In the genomic region with DNA sequence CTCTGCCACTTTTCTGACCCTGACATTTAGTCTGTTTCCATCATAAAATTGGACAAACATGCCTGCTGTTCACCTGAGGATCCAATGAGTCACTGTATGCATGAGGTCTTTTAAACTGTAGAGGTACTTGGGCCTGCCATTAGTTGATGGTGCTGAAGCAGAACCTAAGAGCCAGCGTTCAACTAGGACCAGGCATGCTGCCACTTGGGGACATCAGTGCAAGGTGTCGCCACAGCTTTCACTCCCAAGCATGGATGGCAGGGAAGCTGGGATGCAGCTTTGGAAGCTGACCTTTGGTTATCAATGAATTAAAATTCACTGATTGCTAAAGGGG, we compare ENCODE assay signal across 34 cellular contexts. TPM values are rescaled to one million over a fixed set of nuclear protein-coding genes. Genes with fewer than 3 reads are reported as not detected.
DNase-seq lines count a peak whose midpoint lies in the region; ATAC-seq, FAIRE-seq and TF ChIP-seq lines count a peak whose summit lies in the region.
"Had no signal": no experiment of that assay in that cellular context is flagged by ENCODE, and none has a peak within 500 bp of the region (broad histone marks: within the 10 kb centered on the region; RNA-seq: fewer than 3 reads in every experiment).

No MANE protein-coding gene starts in this region.

- dilution Hi-C loops in keratinocyte (cut with MboI; ENCODE audit: extremely low pct_ligation_motif_present, low sequenced_read_pairs): no loop called here

- peaks cover 46% of the 10 kb centered on the region for H3K27me3 Mint-ChIP-seq in GM23338 (ENCODE audit: insufficient read depth, low read depth, poor library complexity)

- TF ChIP-seq CTCF in RWPE2 (IDR thresholded peaks at IDR 0.05; ENCODE audit: poor library complexity, severe bottlenecking) (no peak), keratinocyte (optimal IDR thresholded peaks at IDR 0.05 in 1 of 3, IDR thresholded peaks at IDR 0.05 in 1 of 3, conservative IDR thresholded peaks at IDR 0.05 in 1 of 3; ENCODE audit: extremely low read depth in 1 of 3, insufficient read depth in 2 of 3, low read length in 3 of 3) (no peak), GM23338 (conservative IDR thresholded peaks at IDR 0.05; ENCODE audit: low read depth in 2 of 2) (no peak)

- H3K27me3 ChIP-seq in BLaER1 (peaks cover 12% of the 10 kb centered on the region), RWPE2 (ENCODE audit: insufficient read depth, poor library complexity, severe bottlenecking) (no peaks in the 10 kb centered on the region), keratinocyte (ENCODE audit: control insufficient read depth, extremely low read depth, insufficient read depth, low read length) (no peaks in the 10 kb centered on the region), GM23338 (ENCODE audit: insufficient read depth) (peaks cover 87% of the 10 kb centered on the region)
- H3K27me3 ChIP-seq: ovary had no signal

- H3K4me2 ChIP-seq in BLaER1 (peak overlapping the region; percentile 24; the same call in 1 of the 2 replicates), keratinocyte (ENCODE audit: control insufficient read depth, extremely low read depth, insufficient read depth, low read depth, low read length) (peak overlapping the region; percentile 47), GM23338 (no peak overlapping the region)
- H3K4me2 ChIP-seq: KMS-11, SK-N-SH had no signal

- H3K9me3 ChIP-seq in BLaER1 (no peaks in the 10 kb centered on the region), RWPE2 (ENCODE audit: severe bottlenecking) (no peaks in the 10 kb centered on the region), keratinocyte (ENCODE audit: control insufficient read depth, low read depth, low read length) (no peaks in the 10 kb centered on the region)
- H3K9me3 ChIP-seq: ovary, SK-N-SH, thyroid gland had no signal

- DNase-seq in DMS53 treated with DMSO at 0.1 percent for 48 hours (lab: John Stamatoyannopoulos, UW; ENCODE audit: unreplicated experiment): peak; percentile 8
- DNase-seq in RWPE2 (ENCODE audit: low spot score): peak; percentile 7
- no peak for DNase-seq in keratinocyte (ENCODE audit: low read depth, low spot score)
- no peak for DNase-seq in GM23338 (ENCODE audit: low spot score)
- DNase-seq: activated CD4-positive, alpha-beta memory T cell treated with anti-CD3 and anti-CD28 coated beads, Interleukin-2, amount 10 ng/mL, durations not matched to agents 7 days and 5 days; activated CD4-positive, CD25-positive, alpha-beta regulatory T cell treated with anti-CD3 and anti-CD28 coated beads, Interleukin-2, amount 50 U/mL, for 72 hours; activated gamma-delta T cell; activated naive CD8-positive, alpha-beta T cell treated with anti-CD3 and anti-CD28 coated beads, Interleukin-2, amount 10 ng/mL, durations not matched to agents 7 days and 5 days; activated T-cell treated with anti-CD3 and anti-CD28 coated beads, Interleukin-2, amount 50 U/mL, for 1 hour; cerebellar nuclear complex; kidney; naive thymus-derived CD8-positive, alpha-beta T cell; NCI-H1417 treated with DMSO at 0.1 percent for 48 hours; NCI-H526 treated with DMSO at 0.1 percent for 48 hours; ovary; retina; SK-N-SH; small intestine; stimulated activated CD4-positive, alpha-beta T cell treated with anti-CD3 and anti-CD28 coated beads, Interleukin-1b, Interleukin-23, amount 100 ng/mL, for 48 hours; stimulated activated CD8-positive, alpha-beta memory T cell treated with anti-CD3 and anti-CD28 coated beads, Interleukin-4, amount 100 ng/mL, for 48 hours; stimulated activated naive CD8-positive, alpha-beta T cell treated with anti-CD3 and anti-CD28 coated beads, Interleukin-15, amount 100 ng/mL, for 72 hours; thyroid gland had no signal

- peaks cover 2% of the 10 kb centered on the region for H3K9me1 ChIP-seq in keratinocyte (ENCODE audit: control insufficient read depth, extremely low read depth, insufficient read depth, low read length)

- H3K9me3 Mint-ChIP-seq in GM23338: no peaks in the 10 kb centered on the region
- H3K9me3 Mint-ChIP-seq: activated CD4-positive, alpha-beta memory T cell treated with anti-CD3 and anti-CD28 coated beads, Interleukin-2, amount 10 ng/mL, durations not matched to agents 7 days and 5 days; activated naive CD8-positive, alpha-beta T cell treated with anti-CD3 and anti-CD28 coated beads, Interleukin-2, amount 10 ng/mL, durations not matched to agents 7 days and 5 days; naive thymus-derived CD8-positive, alpha-beta T cell; stimulated activated naive CD8-positive, alpha-beta T cell treated with anti-CD3 and anti-CD28 coated beads, Interleukin-15, amount 100 ng/mL, for 72 hours; T-helper 1 cell treated with Interleukin-12 subunit alpha and Interleukin-12 subunit beta and Interleukin-4 antibody, amounts not matched to agents 30 μg/mL and 1 μg/mL, for 36 hours had no signal

- H3K36me3 ChIP-seq in BLaER1 (no peaks in the 10 kb centered on the region), RWPE2 (ENCODE audit: low read depth) (no peaks in the 10 kb centered on the region), keratinocyte (ENCODE audit: control insufficient read depth in 2 of 2, extremely low read depth in 1 of 2, insufficient read depth in 2 of 2, low read length in 2 of 2) (no peaks in the 10 kb centered on the region), GM23338 (ENCODE audit: insufficient read depth) (no peaks in the 10 kb centered on the region)
- H3K36me3 ChIP-seq: ovary, thyroid gland had no signal

- no peak overlapping the region for H3K4me3 Mint-ChIP-seq in GM23338
- H3K4me3 Mint-ChIP-seq: activated CD4-positive, alpha-beta memory T cell treated with anti-CD3 and anti-CD28 coated beads, Interleukin-2, amount 10 ng/mL, durations not matched to agents 7 days and 5 days; activated naive CD8-positive, alpha-beta T cell treated with anti-CD3 and anti-CD28 coated beads, Interleukin-2, amount 10 ng/mL, durations not matched to agents 7 days and 5 days; naive thymus-derived CD8-positive, alpha-beta T cell; stimulated activated naive CD8-positive, alpha-beta T cell treated with anti-CD3 and anti-CD28 coated beads, Interleukin-15, amount 100 ng/mL, for 72 hours; T-helper 1 cell treated with Interleukin-12 subunit alpha and Interleukin-12 subunit beta and Interleukin-4 antibody, amounts not matched to agents 30 μg/mL and 1 μg/mL, for 36 hours had no signal

- no peak for ATAC-seq in RWPE2 (ENCODE audit: low read depth)
- no peak for ATAC-seq in HG03039 (IDR thresholded peaks at IDR 0.05; ENCODE audit: unreplicated experiment)
- ATAC-seq in GM19463 (IDR thresholded peaks at IDR 0.05; ENCODE audit: unreplicated experiment): no peak
- no peak for ATAC-seq in GM23338
- ATAC-seq: naive thymus-derived CD8-positive, alpha-beta T cell; stimulated activated naive CD8-positive, alpha-beta T cell treated with anti-CD3 and anti-CD28 coated beads, Interleukin-15, amount 100 ng/mL, for 72 hours had no signal

- H3K9me2 ChIP-seq in GM23338 (ENCODE audit: insufficient read depth): peaks cover 4% of the 10 kb centered on the region; the same call in 1 of the 2 replicates
- H3K9me2 ChIP-seq: SK-N-SH had no signal

- H3K79me2 ChIP-seq in keratinocyte (ENCODE audit: control insufficient read depth, insufficient read depth, low read length) (no peaks in the 10 kb centered on the region), GM23338 (replicated peaks; ENCODE audit: insufficient read depth) (no peaks in the 10 kb centered on the region)

- no peaks in the 10 kb centered on the region for H3F3A ChIP-seq in GM23338 (replicated peaks; ENCODE audit: low read depth)

- FAIRE-seq in keratinocyte (lab: Jason Lieb, UNC): peak; percentile 51
- FAIRE-seq: astrocyte, kidney, small intestine, TTC549 had no signal

- peaks cover 17% of the 10 kb centered on the region for H3K4me1 Mint-ChIP-seq in GM23338
- H3K4me1 Mint-ChIP-seq: activated naive CD8-positive, alpha-beta T cell treated with anti-CD3 and anti-CD28 coated beads, Interleukin-2, amount 10 ng/mL, durations not matched to agents 7 days and 5 days; naive thymus-derived CD8-positive, alpha-beta T cell; stimulated activated naive CD8-positive, alpha-beta T cell treated with anti-CD3 and anti-CD28 coated beads, Interleukin-15, amount 100 ng/mL, for 72 hours had no signal

- H3K9ac ChIP-seq in BLaER1 (no peak overlapping the region), keratinocyte (ENCODE audit: control insufficient read depth, extremely low read depth, insufficient read depth, low read length) (no peak overlapping the region)
- H3K9ac ChIP-seq: KMS-11, SK-N-SH had no signal

- H3K36me3 Mint-ChIP-seq in GM23338 (ENCODE audit: low read depth): no peaks in the 10 kb centered on the region
- H3K36me3 Mint-ChIP-seq: activated naive CD8-positive, alpha-beta T cell treated with anti-CD3 and anti-CD28 coated beads, Interleukin-2, amount 10 ng/mL, durations not matched to agents 7 days and 5 days; naive thymus-derived CD8-positive, alpha-beta T cell had no signal

- H3K4me1 ChIP-seq in BLaER1: peaks cover 34% of the 10 kb centered on the region
- H3K4me1 ChIP-seq in RWPE2 (ENCODE audit: insufficient read depth, poor library complexity, severe bottlenecking): peaks cover 27% of the 10 kb centered on the region
- H3K4me1 ChIP-seq in keratinocyte (ENCODE audit: control insufficient read depth, extremely low read depth, insufficient read depth, low read length): peaks cover 28% of the 10 kb centered on the region
- H3K4me1 ChIP-seq in GM23338 (ENCODE audit: insufficient read depth): no peaks in the 10 kb centered on the region; the same call in 1 of the 2 replicates
- H3K4me1 ChIP-seq: thyroid gland had no signal

- no peak overlapping the region for H2AFZ ChIP-seq in keratinocyte (ENCODE audit: control insufficient read depth, low read length)
- no peak overlapping the region for H2AFZ ChIP-seq in GM23338

- H3K4me3 ChIP-seq in BLaER1 (no peak overlapping the region), RWPE2 (ENCODE audit: severe bottlenecking) (no peak overlapping the region), keratinocyte (ENCODE audit: control insufficient read depth in 2 of 3, extremely low read depth in 1 of 3, insufficient read depth in 2 of 3, low read depth in 1 of 3, low read length in 3 of 3) (no peak overlapping the region), GM23338 (no peak overlapping the region)
- H3K4me3 ChIP-seq: ovary, thyroid gland had no signal

- no peaks in the 10 kb centered on the region for H4K20me1 ChIP-seq in BLaER1
- H4K20me1 ChIP-seq in keratinocyte (ENCODE audit: control insufficient read depth, extremely low read depth, insufficient read depth, low read length): no peaks in the 10 kb centered on the region
- H4K20me1 ChIP-seq in GM23338 (replicated peaks; ENCODE audit: insufficient read depth): 0 out of 2 replicates have a peak, but pooled peaks cover 7% of the 10 kb centered on the region

- no peak overlapping the region for H3K27ac Mint-ChIP-seq in GM23338
- H3K27ac Mint-ChIP-seq: activated CD4-positive, alpha-beta memory T cell treated with anti-CD3 and anti-CD28 coated beads, Interleukin-2, amount 10 ng/mL, durations not matched to agents 7 days and 5 days; activated naive CD8-positive, alpha-beta T cell treated with anti-CD3 and anti-CD28 coated beads, Interleukin-2, amount 10 ng/mL, durations not matched to agents 7 days and 5 days; naive thymus-derived CD8-positive, alpha-beta T cell; stimulated activated naive CD8-positive, alpha-beta T cell treated with anti-CD3 and anti-CD28 coated beads, Interleukin-15, amount 100 ng/mL, for 72 hours; T-helper 1 cell treated with Interleukin-12 subunit alpha and Interleukin-12 subunit beta and Interleukin-4 antibody, amounts not matched to agents 30 μg/mL and 1 μg/mL, for 36 hours had no signal

- H3K27ac ChIP-seq in BLaER1 (no peak overlapping the region), RWPE2 (ENCODE audit: poor library complexity, severe bottlenecking) (no peak overlapping the region), keratinocyte (ENCODE audit: control insufficient read depth, insufficient read depth, low read length) (no peak overlapping the region), GM23338 (ENCODE audit: low read depth) (no peak overlapping the region)
- H3K27ac ChIP-seq: C4-2B, HL-60, KMS-11, ovary, thyroid gland had no signal

RNA-seq across cellular contexts. Expression of gene NEUROG1, which starts 37.1 kb away (rescaled TPM):
- polyA plus RNA-seq in keratinocyte (not detected in 3 replicates), GM23338 (2016; fragmentation: Nextera tagmentation; extraction: Ambion mirVana) (0.16 TPM in 1 of 2 replicates, not detected in the other)
- not detected for polyA plus RNA-seq in keratinocyte (2011; ENCODE audit: low read depth)
- not detected in 2 replicates for polyA plus RNA-seq in keratinocyte (2011; cell fraction: cytosol; rRNA removed)
- polyA plus RNA-seq in keratinocyte (2011; cell fraction: nucleus; rRNA removed): not detected in 2 replicates
- not detected in 2 replicates for polyA plus RNA-seq in keratinocyte (2012; ENCODE audit: low replicate concordance)
- not detected in 3 replicates for polyA minus RNA-seq in keratinocyte
- polyA minus RNA-seq in keratinocyte (2011; cell fraction: cytosol; rRNA and poly(A)+ RNA removed): not detected
- polyA minus RNA-seq in keratinocyte (2011; cell fraction: nucleus; rRNA and poly(A)+ RNA removed): not detected in 2 replicates
- total RNA-seq in GM23338 (2014; rRNA removed; shearing (Covaris generic)): not detected in 2 replicates
- total RNA-seq: activated CD4-positive, alpha-beta memory T cell treated with anti-CD3 and anti-CD28 coated beads, Interleukin-2, amount 10 ng/mL, durations not matched to agents 7 days and 5 days; activated naive CD8-positive, alpha-beta T cell treated with anti-CD3 and anti-CD28 coated beads, Interleukin-2, amount 10 ng/mL, durations not matched to agents 7 days and 5 days; astrocyte; Daoy; kidney; lower leg skin; naive thymus-derived CD8-positive, alpha-beta T cell; OCI-LY7; ovary; thyroid gland had no signal
- polyA plus RNA-seq: naive thymus-derived CD8-positive, alpha-beta T cell; SK-N-SH; small intestine had no signal

RNA-seq across cellular contexts. Expression of gene TIFAB, which starts 46.5 kb away (rescaled TPM):
- polyA plus RNA-seq in keratinocyte (not detected in 3 replicates), GM23338 (2016; fragmentation: Nextera tagmentation; extraction: Ambion mirVana) (not detected in 2 replicates)
- not detected for polyA plus RNA-seq in keratinocyte (2011; ENCODE audit: low read depth)
- polyA plus RNA-seq in keratinocyte (2011; cell fraction: cytosol; rRNA removed): not detected in 2 replicates
- polyA plus RNA-seq in keratinocyte (2011; cell fraction: nucleus; rRNA removed): not detected in 2 replicates
- not detected in 2 replicates for polyA plus RNA-seq in keratinocyte (2012; ENCODE audit: low replicate concordance)
- polyA minus RNA-seq in keratinocyte: not detected in 3 replicates
- not detected for polyA minus RNA-seq in keratinocyte (2011; cell fraction: cytosol; rRNA and poly(A)+ RNA removed)
- not detected in 2 replicates for polyA minus RNA-seq in keratinocyte (2011; cell fraction: nucleus; rRNA and poly(A)+ RNA removed)
- not detected in 2 replicates for total RNA-seq in GM23338 (2014; rRNA removed; shearing (Covaris generic))
- total RNA-seq: activated CD4-positive, alpha-beta memory T cell treated with anti-CD3 and anti-CD28 coated beads, Interleukin-2, amount 10 ng/mL, durations not matched to agents 7 days and 5 days; activated naive CD8-positive, alpha-beta T cell treated with anti-CD3 and anti-CD28 coated beads, Interleukin-2, amount 10 ng/mL, durations not matched to agents 7 days and 5 days; astrocyte; Daoy; naive thymus-derived CD8-positive, alpha-beta T cell; OCI-LY7; thyroid gland had no signal
- polyA plus RNA-seq: naive thymus-derived CD8-positive, alpha-beta T cell; SK-N-SH had no signal

RNA-seq across cellular contexts. Expression of gene DCANP1, which starts 51.5 kb away (rescaled TPM):
- polyA plus RNA-seq in keratinocyte (not detected in 3 replicates), GM23338 (2016; fragmentation: Nextera tagmentation; extraction: Ambion mirVana) (not detected in 2 replicates)
- not detected for polyA plus RNA-seq in keratinocyte (2011; ENCODE audit: low read depth)
- polyA plus RNA-seq in keratinocyte (2011; cell fraction: cytosol; rRNA removed): not detected in 2 replicates
- polyA plus RNA-seq in keratinocyte (2011; cell fraction: nucleus; rRNA removed): not detected in 2 replicates
- polyA plus RNA-seq in keratinocyte (2012; ENCODE audit: low replicate concordance): not detected in 2 replicates
- 0.10 TPM in 1 of 3 replicates, not detected in the others for polyA minus RNA-seq in keratinocyte
- polyA minus RNA-seq in keratinocyte (2011; cell fraction: cytosol; rRNA and poly(A)+ RNA removed): not detected
- not detected in 2 replicates for polyA minus RNA-seq in keratinocyte (2011; cell fraction: nucleus; rRNA and poly(A)+ RNA removed)
- total RNA-seq in GM23338 (2014; rRNA removed; shearing (Covaris generic)): not detected in 2 replicates
- total RNA-seq: activated CD4-positive, alpha-beta memory T cell treated with anti-CD3 and anti-CD28 coated beads, Interleukin-2, amount 10 ng/mL, durations not matched to agents 7 days and 5 days; activated naive CD8-positive, alpha-beta T cell treated with anti-CD3 and anti-CD28 coated beads, Interleukin-2, amount 10 ng/mL, durations not matched to agents 7 days and 5 days; astrocyte; Daoy; kidney; lower leg skin; naive thymus-derived CD8-positive, alpha-beta T cell; OCI-LY7; thyroid gland had no signal
- polyA plus RNA-seq: naive thymus-derived CD8-positive, alpha-beta T cell; ovary; SK-N-SH had no signal

Comparison
In these comparisons a context has a peak if more than half of its experiments do, and no peak if none do; other contexts are left out.
1. DNase-seq: peak in DMS53 treated with DMSO at 0.1 percent for 48 hours (single experiment) and RWPE2 (single experiment); none in keratinocyte (single experiment) and GM23338 (single experiment).